In genomic region chr2:100563407-100564247, GRCh38 we compare ENCODE assay signal across 8 cellular contexts. TPM values are rescaled to one million over a fixed set of nuclear protein-coding genes. Genes with fewer than 3 reads are reported as not detected.
A peak's percentile ranks its signal among the peaks of the same experiment; 100 is the strongest.
DNase-seq lines count a peak whose midpoint lies in the region; ATAC-seq and TF ChIP-seq lines count a peak whose summit lies in the region.

No MANE protein-coding gene starts in this region.

- H3K36me3 ChIP-seq in Karpas-422 (ENCODE audit: insufficient read depth, low read length) = no peaks in the 10 kb centered on the region
- peaks cover 4 to 12% of the 10 kb centered on the region in 2 donors for H3K36me3 ChIP-seq in mucosa of rectum (ENCODE audit: control insufficient read depth in 2 of 2, insufficient read depth in 2 of 2, low read length in 2 of 2)

- H3K9me2 ChIP-seq in Karpas-422 (replicated peaks; ENCODE audit: insufficient read depth, low read length) = no peaks in the 10 kb centered on the region

- H3K4me1 ChIP-seq in Karpas-422 (ENCODE audit: low read length) = peaks cover 42% of the 10 kb centered on the region
- H3K4me1 ChIP-seq in mucosa of rectum (ENCODE audit: control insufficient read depth in 2 of 2, insufficient read depth in 2 of 2, low read length in 2 of 2) = peaks cover 3 to 8% of the 10 kb centered on the region in 2 donors

- H3K79me2 ChIP-seq in Karpas-422 (ENCODE audit: low read length) = peaks cover 22% of the 10 kb centered on the region

- peak overlapping the region; percentile 95 for H3K9ac ChIP-seq in Karpas-422 (ENCODE audit: low read length)
- H3K9ac ChIP-seq in mucosa of rectum (ENCODE audit: low read depth in 1 of 2, low read length in 2 of 2) = peak overlapping the region; percentile 97 to 98

- H4K20me1 ChIP-seq in Karpas-422 (ENCODE audit: insufficient read depth, low read depth, low read length) = no peaks in the 10 kb centered on the region

- H2AFZ ChIP-seq in Karpas-422 (ENCODE audit: low read length) = peak overlapping the region; percentile 57

- H3K27me3 ChIP-seq in Karpas-422 (ENCODE audit: low read length) (no peaks in the 10 kb centered on the region), mucosa of rectum (ENCODE audit: control insufficient read depth in 2 of 2, insufficient read depth in 2 of 2, low read length in 2 of 2) (no peaks in the 10 kb centered on the region)

- H3K4me3 ChIP-seq in Karpas-422 (ENCODE audit: low read length) (peak overlapping the region; percentile 96), mucosa of rectum (ENCODE audit: low read length in 2 of 2) (peak overlapping the region; percentile 92 to 96)

- TF ChIP-seq CTCF in C4-2B (conservative IDR thresholded peaks at IDR 0.05) (no peak), GM10266 (IDR thresholded peaks at IDR 0.05; ENCODE audit: control insufficient read depth, insufficient read depth, low read depth, missing control alignments) (no peak)

- H3K4me2 ChIP-seq in Karpas-422 (ENCODE audit: low read depth, low read length, poor library complexity, severe bottlenecking) = peak overlapping the region; percentile 92

- peak; percentile 6 for ATAC-seq in GM21423 (IDR thresholded peaks at IDR 0.05; ENCODE audit: unreplicated experiment)

- H3K9me3 ChIP-seq in Karpas-422 (ENCODE audit: low read length) (no peaks in the 10 kb centered on the region), mucosa of rectum (ENCODE audit: control insufficient read depth in 2 of 2, low read length in 2 of 2) (no peaks in the 10 kb centered on the region)

- H3K27ac ChIP-seq in C4-2B (peak overlapping the region; percentile 87), Karpas-422 (ENCODE audit: low read length) (peak overlapping the region; percentile 89), cingulate gyrus (ENCODE audit: low read depth, low read length) (peak overlapping the region; percentile 95), mucosa of rectum (ENCODE audit: low read depth in 2 of 2, low read length in 2 of 2) (peak overlapping the region; percentile 85 to 89)

- DNase-seq in Karpas-422 (peak; percentile 42), ecto neural progenitor cell (ENCODE audit: low spot score) (no peak), medulla oblongata (ENCODE audit: extremely low spot score) (no peak), GM10266 (ENCODE audit: extremely low spot score) (no peak)

RNA-seq across cellular contexts. Expression of gene PDCL3, which starts 0.8 kb away (rescaled TPM):
- 9.8 and 16.2 TPM in 2 replicates for total RNA-seq in Karpas-422 (2014; rRNA removed; shearing (Covaris generic); ENCODE audit: low replicate concordance)
